Comparison of ENCODE assay signal across 8 cellular contexts in genomic region chr1:204074274-204075115, GRCh38. TPM values are rescaled to one million over a fixed set of nuclear protein-coding genes. Genes with fewer than 3 reads are reported as not detected.
DNase-seq lines count a peak whose midpoint lies in the region; ATAC-seq and TF ChIP-seq lines count a peak whose summit lies in the region.

No MANE protein-coding gene starts in this region.

- peaks cover 13 to 71% (median 45%) of the 10 kb centered on the region in 6 donors for H3K4me1 ChIP-seq in spleen

- no peak for TF ChIP-seq POLR2A in spleen (IDR thresholded peaks at IDR 0.05)

- H3K9me3 Mint-ChIP-seq in activated CD4-positive, alpha-beta T cell treated with anti-CD3 and anti-CD28 coated beads, Interleukin-2, amount 10 ng/mL, durations not matched to agents 7 days and 5 days = no peaks in the 10 kb centered on the region
- no peaks in the 10 kb centered on the region for H3K9me3 Mint-ChIP-seq in dendritic cell treated with granulocyte-macrophage colony-stimulating factor and Interleukin-4, amounts not matched to agents 40 ng/mL and 50 ng/mL, for 4 days

- CTCF ChIA-PET in activated CD4-positive, alpha-beta T cell treated with anti-CD3 and anti-CD28 coated beads, Interleukin-2, amount 10 ng/mL, durations not matched to agents 7 days and 5 days (lab: Charles Lee) = interaction anchor here (0.9 to 1.9 kb wide), 2 partner anchors 54 to 102 kb away, joined by 3 to 5 read pairs; no protein-coding TSS in a partner anchor

- ATAC-seq in HG03565 (IDR thresholded peaks at IDR 0.05; ENCODE audit: unreplicated experiment) = no peak

- no peaks in the 10 kb centered on the region for H3K36me3 Mint-ChIP-seq in activated CD4-positive, alpha-beta T cell treated with anti-CD3 and anti-CD28 coated beads, Interleukin-2, amount 10 ng/mL, durations not matched to agents 7 days and 5 days (ENCODE audit: low read depth)
- H3K36me3 Mint-ChIP-seq in dendritic cell treated with granulocyte-macrophage colony-stimulating factor and Interleukin-4, amounts not matched to agents 40 ng/mL and 50 ng/mL, for 4 days (ENCODE audit: low read depth) = no peaks in the 10 kb centered on the region

- POLR2A ChIA-PET in activated CD4-positive, alpha-beta T cell treated with anti-CD3 and anti-CD28 coated beads, Interleukin-2, amount 10 ng/mL, durations not matched to agents 7 days and 5 days (lab: Charles Lee) = no interaction called here

- no peaks in the 10 kb centered on the region for H3K36me3 ChIP-seq in spleen

- H3K4me3 Mint-ChIP-seq in activated CD4-positive, alpha-beta T cell treated with anti-CD3 and anti-CD28 coated beads, Interleukin-2, amount 10 ng/mL, durations not matched to agents 7 days and 5 days = peak overlapping the region; percentile 65
- H3K4me3 Mint-ChIP-seq in dendritic cell treated with granulocyte-macrophage colony-stimulating factor and Interleukin-4, amounts not matched to agents 40 ng/mL and 50 ng/mL, for 4 days = peak overlapping the region; percentile 72

- no peaks in the 10 kb centered on the region for H3K9me3 ChIP-seq in spleen

- no peak for DNase-seq in activated CD4-positive, alpha-beta T cell treated with anti-CD3 and anti-CD28 coated beads, Interleukin-2, amount 10 ng/mL, durations not matched to agents 7 days and 5 days
- no peak for DNase-seq in activated CD4-positive, alpha-beta T cell treated with anti-CD3 and anti-CD28 coated beads, Interleukin-2, amount 50 U/mL, for 1 hour
- DNase-seq in left kidney (ENCODE audit: low read depth, low spot score) (peak; percentile 92), spleen (peak; percentile 81), GM13976 (ENCODE audit: low spot score) (no peak)

- H3K4me3 ChIP-seq in spleen = peak overlapping the region; percentile 37 to 75 (median 56)

- TF ChIP-seq CTCF in spleen (IDR thresholded peaks at IDR 0.05 in 8 of 11, conservative IDR thresholded peaks at IDR 0.05 in 3 of 11) (no peak), GM13976 (IDR thresholded peaks at IDR 0.05; ENCODE audit: borderline replicate concordance, control extremely low read depth, extremely low read depth, insufficient read depth, missing control alignments) (no peak)

- in situ Hi-C loops in GM13976 (cut with MboI; ENCODE audit: low sequenced_read_pairs, unreplicated experiment) = no loop called here

- H3K27me3 Mint-ChIP-seq in activated CD4-positive, alpha-beta T cell treated with anti-CD3 and anti-CD28 coated beads, Interleukin-2, amount 10 ng/mL, durations not matched to agents 7 days and 5 days = peaks cover 74% of the 10 kb centered on the region
- H3K27me3 Mint-ChIP-seq in dendritic cell treated with granulocyte-macrophage colony-stimulating factor and Interleukin-4, amounts not matched to agents 40 ng/mL and 50 ng/mL, for 4 days = peaks cover 84% of the 10 kb centered on the region

- intact Hi-C loops in dendritic cell treated with granulocyte-macrophage colony-stimulating factor and Interleukin-4, amounts not matched to agents 40 ng/mL and 50 ng/mL, for 4 days (cut with micrococcal nuclease) = no loop called here
- intact Hi-C loops in spleen (cut with DNase I; ENCODE audit: low total_unique reads) = no loop called here

- peak overlapping the region; percentile 11 for H3K27ac Mint-ChIP-seq in activated CD4-positive, alpha-beta T cell treated with anti-CD3 and anti-CD28 coated beads, Interleukin-2, amount 10 ng/mL, durations not matched to agents 7 days and 5 days
- no peak overlapping the region for H3K27ac Mint-ChIP-seq in dendritic cell treated with granulocyte-macrophage colony-stimulating factor and Interleukin-4, amounts not matched to agents 40 ng/mL and 50 ng/mL, for 4 days

- peaks cover 20% of the 10 kb centered on the region for H3K4me1 Mint-ChIP-seq in activated CD4-positive, alpha-beta T cell treated with anti-CD3 and anti-CD28 coated beads, Interleukin-2, amount 10 ng/mL, durations not matched to agents 7 days and 5 days
- H3K4me1 Mint-ChIP-seq in dendritic cell treated with granulocyte-macrophage colony-stimulating factor and Interleukin-4, amounts not matched to agents 40 ng/mL and 50 ng/mL, for 4 days (ENCODE audit: low read depth) = peaks cover 25% of the 10 kb centered on the region

- H3K27ac ChIP-seq in spleen = peak overlapping the region; percentile 0 to 87 (median 82)

- H3K27me3 ChIP-seq in spleen (replicated peaks in 1 of 7) = peaks cover 0 to 85% (median 32%) of the 10 kb centered on the region in 7 donors

- 1 to 5% (median 2%) methylated on average over 22 to 64 of the region's 64 CpGs for WGBS in spleen, 5 donors

TF ChIP-seq in PFSK-1, 5 proteins besides CTCF, POLR2A, EP300 and RAD21:
- TF ChIP-seq FOXP2 (optimal IDR thresholded peaks at IDR 0.05; ENCODE audit: borderline replicate concordance, extremely low read depth, extremely low read length, insufficient read depth) = peak; percentile 69
- TF ChIP-seq POLR2AphosphoS5 (IDR thresholded peaks at IDR 0.05; ENCODE audit: low read depth, low read length) = no peak
TF ChIP-seq in PFSK-1: peak in this region for 1.

RNA-seq across cellular contexts. Expression of gene SOX13, which starts 1.6 kb away (rescaled TPM):
- total RNA-seq in activated CD4-positive, alpha-beta T cell treated with anti-CD3 and anti-CD28 coated beads, Interleukin-2, amount 10 ng/mL, durations not matched to agents 7 days and 5 days = 1 to 10 TPM in 1 of 2 experiments, under 1 TPM in 1; 0.60 to 1.3 TPM
- polyA plus RNA-seq in PFSK-1 (2012; ENCODE audit: insufficient read length, low read depth) = 1.8 TPM
- total RNA-seq in spleen = 10 to 100 TPM; 12.8 to 28.7 (median 19.2) TPM
- polyA plus RNA-seq in spleen = 1 to 10 TPM; 2.0 to 9.6 (median 2.2) TPM

Comparison
In these comparisons a context has a peak if more than half of its experiments do, and no peak if none do; other contexts are left out.
1. DNase-seq: peak in left kidney (single experiment) and spleen (single experiment); none in activated CD4-positive, alpha-beta T cell treated with anti-CD3 and anti-CD28 coated beads, Interleukin-2, amount 10 ng/mL, durations not matched to agents 7 days and 5 days (single experiment), activated CD4-positive, alpha-beta T cell treated with anti-CD3 and anti-CD28 coated beads, Interleukin-2, amount 50 U/mL, for 1 hour (single experiment) and GM13976 (single experiment).
2. RNA of gene SOX13, which starts 1.6 kb away (total RNA-seq): 12.8 to 28.7 TPM in spleen; 0.60 to 1.3 TPM in activated CD4-positive, alpha-beta T cell treated with anti-CD3 and anti-CD28 coated beads, Interleukin-2, amount 10 ng/mL, durations not matched to agents 7 days and 5 days; every median in the first group is over 4 times any median in the second.